In the genomic region with DNA sequence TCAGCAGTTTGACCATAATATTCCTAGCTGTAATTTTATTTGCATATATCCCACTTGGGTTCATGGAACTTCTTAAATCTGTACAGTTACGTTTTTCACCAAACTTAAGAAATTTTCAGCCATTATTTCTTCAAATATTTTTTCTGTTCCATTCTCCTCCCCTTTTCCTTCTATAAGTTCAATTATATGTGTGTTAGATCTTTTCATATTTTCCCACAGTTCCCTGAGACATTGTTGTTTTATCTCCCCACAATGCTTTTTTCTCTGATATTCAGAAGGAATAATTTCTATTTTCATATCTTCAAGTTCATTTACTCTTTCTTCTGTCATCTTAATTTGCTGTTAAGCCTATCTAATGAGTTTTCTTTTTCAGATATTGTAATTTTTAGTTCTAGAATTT, we compare ENCODE assay signal across 18 cellular contexts. TPM values are rescaled to one million over a fixed set of nuclear protein-coding genes. Genes with fewer than 3 reads are reported as not detected.
DNase-seq lines count a peak whose midpoint lies in the region; ATAC-seq, FAIRE-seq and TF ChIP-seq lines count a peak whose summit lies in the region.
"Had no signal": no experiment of that assay in that cellular context is flagged by ENCODE, and none has a peak within 500 bp of the region (broad histone marks: within the 10 kb centered on the region; RNA-seq: fewer than 3 reads in every experiment).

No MANE protein-coding gene starts in this region.

- H3K27ac Mint-ChIP-seq in activated naive CD8-positive, alpha-beta T cell = peak overlapping the region; percentile 64
- no peak overlapping the region for H3K27ac Mint-ChIP-seq in activated naive CD8-positive, alpha-beta T cell treated with anti-CD3 and anti-CD28 coated beads for 36 hours
- peak overlapping the region; percentile 13 for H3K27ac Mint-ChIP-seq in stimulated activated effector memory CD8-positive, alpha-beta T cell treated with anti-CD3 and anti-CD28 coated beads, Interleukin-12 subunit alpha, Interleukin-12 subunit beta, amount 100 ng/mL, for 72 hours
- H3K27ac Mint-ChIP-seq: H9 had no signal

- no peaks in the 10 kb centered on the region for H3K36me3 ChIP-seq in K562 (ENCODE audit: control insufficient read depth, insufficient read depth, low read length)
- no peaks in the 10 kb centered on the region for H3K36me3 ChIP-seq in PC-3 (ENCODE audit: low read depth, low read length)
- H3K36me3 ChIP-seq: BE2C had no signal

- no peak for FAIRE-seq in K562 (lab: Jason Lieb, UNC)
- FAIRE-seq: A204.1, GM12892 had no signal

- H3K27ac ChIP-seq in K562 (ENCODE audit: extremely low read depth, low read depth, low read length) (no peak overlapping the region), PC-3 (ENCODE audit: low read length) (no peak overlapping the region)
- H3K27ac ChIP-seq: C4-2B had no signal

- no peaks in the 10 kb centered on the region for H3F3A ChIP-seq in PC-3 (ENCODE audit: low read length, unreplicated experiment)

- DNase-seq in activated naive CD8-positive, alpha-beta T cell treated with anti-CD3 and anti-CD28 coated beads for 36 hours = no peak
- no peak for DNase-seq in K562 (ENCODE audit: extremely low read depth in 1 of 4, low spot score in 3 of 4)
- no peak for DNase-seq in stimulated activated effector memory CD8-positive, alpha-beta T cell treated with anti-CD3 and anti-CD28 coated beads, Interleukin-12 subunit alpha, Interleukin-12 subunit beta, amount 100 ng/mL, for 72 hours (ENCODE audit: low spot score in 2 of 2)
- no peak for DNase-seq in putamen (ENCODE audit: low spot score)
- DNase-seq in PC-3 = no peak
- DNase-seq in NCI-H1417 treated with DMSO at 0.1 percent for 48 hours (lab: John Stamatoyannopoulos, UW) = no peak
- DNase-seq: BE2C; Caco-2; CD8-positive, alpha-beta memory T cell; DND-41; GDM1; GOT3; H9 had no signal

- no peaks in the 10 kb centered on the region for H3K9me3 ChIP-seq in K562 (replicated peaks; ENCODE audit: control insufficient read depth, insufficient read depth, low read depth, low read length)
- no peaks in the 10 kb centered on the region for H3K9me3 ChIP-seq in PC-3 (ENCODE audit: low read length)
- H3K9me3 ChIP-seq: BE2C had no signal

- no peak for TF ChIP-seq RAD21 in K562 (CRISPR knock-in tag; conservative IDR thresholded peaks at IDR 0.05 in 1 of 2, IDR thresholded peaks at IDR 0.05 in 1 of 2)

- TF ChIP-seq EP300 in K562 (IDR thresholded peaks at IDR 0.05; ENCODE audit: low read length) = no peak

- H3K9me1 ChIP-seq in K562 (ENCODE audit: control insufficient read depth, insufficient read depth, low read length) = no peaks in the 10 kb centered on the region

- H3K27me3 ChIP-seq in K562 (ENCODE audit: control insufficient read depth in 2 of 2, insufficient read depth in 2 of 2, low read length in 2 of 2) = peaks cover 1 to 17% of the 10 kb centered on the region in 2 experiments; a peak in 3 of 5 replicates
- peaks cover 5% of the 10 kb centered on the region; the same call in 1 of the 2 replicates for H3K27me3 ChIP-seq in PC-3 (ENCODE audit: low read length)

- BruUV-seq in K562 (replicated peaks; lab: Mats Ljungman, UMichigan) (no TSS peak), PC-3 (replicated peaks; lab: Mats Ljungman, UMichigan) (no TSS peak)

- H4K20me1 ChIP-seq in K562 (replicated peaks; ENCODE audit: control insufficient read depth, insufficient read depth, low read length) (no peaks in the 10 kb centered on the region), PC-3 (ENCODE audit: low read length) (no peaks in the 10 kb centered on the region)

- no peak for TF ChIP-seq POLR2A in K562 (conservative IDR thresholded peaks at IDR 0.05)

- POLR2A ChIA-PET in K562 (lab: Yijun Ruan, JAX) = no interaction called here
- POLR2A ChIA-PET in PC-3 (lab: Charles Lee; ENCODE audit: unreplicated experiment) = no interaction called here

- no peak overlapping the region for H3K9ac ChIP-seq in K562 (ENCODE audit: insufficient read depth in 1 of 2, low read depth in 2 of 2, low read length in 2 of 2)
- no peak overlapping the region for H3K9ac ChIP-seq in PC-3 (ENCODE audit: low read length)

- in situ Hi-C loops in K562 (cut with MboI) = no loop called here

- no peaks in the 10 kb centered on the region for H3K9me2 ChIP-seq in PC-3 (replicated peaks; ENCODE audit: low read length)

- no peak overlapping the region for H3K4me3 ChIP-seq in K562
- H3K4me3 ChIP-seq in PC-3 (ENCODE audit: low read length) = no peak overlapping the region

- peaks cover 41% of the 10 kb centered on the region for H3K36me3 Mint-ChIP-seq in activated naive CD8-positive, alpha-beta T cell
- peaks cover 82% of the 10 kb centered on the region for H3K36me3 Mint-ChIP-seq in activated naive CD8-positive, alpha-beta T cell treated with anti-CD3 and anti-CD28 coated beads for 36 hours
- H3K36me3 Mint-ChIP-seq in stimulated activated effector memory CD8-positive, alpha-beta T cell treated with anti-CD3 and anti-CD28 coated beads, Interleukin-12 subunit alpha, Interleukin-12 subunit beta, amount 100 ng/mL, for 72 hours = peaks cover 88% of the 10 kb centered on the region

- WGBS in K562 (ENCODE audit: insufficient coverage, low coverage, missing lambda C conversion rate) = 0% methylated on average over 1 of the region's 1 CpG

- H3K4me2 ChIP-seq in K562 (ENCODE audit: insufficient read depth, low read length) = no peak overlapping the region
- H3K4me2 ChIP-seq in PC-3 (ENCODE audit: low read length) = no peak overlapping the region

- peaks cover 53% of the 10 kb centered on the region for H3K4me1 Mint-ChIP-seq in activated naive CD8-positive, alpha-beta T cell (ENCODE audit: low read depth)
- H3K4me1 Mint-ChIP-seq in activated naive CD8-positive, alpha-beta T cell treated with anti-CD3 and anti-CD28 coated beads for 36 hours = peaks cover 37% of the 10 kb centered on the region
- H3K4me1 Mint-ChIP-seq in stimulated activated effector memory CD8-positive, alpha-beta T cell treated with anti-CD3 and anti-CD28 coated beads, Interleukin-12 subunit alpha, Interleukin-12 subunit beta, amount 100 ng/mL, for 72 hours = peaks cover 75% of the 10 kb centered on the region
- H3K4me1 Mint-ChIP-seq: H9 had no signal

- CTCF ChIA-PET in K562 (lab: Yijun Ruan, JAX; ENCODE audit: low intra/inter-chr PET ratio) (no interaction called here), PC-3 (lab: Charles Lee) (no interaction called here)

- H3K79me2 ChIP-seq in K562 (ENCODE audit: control insufficient read depth, insufficient read depth, low read length) = no peaks in the 10 kb centered on the region
- H3K79me2 ChIP-seq in PC-3 (ENCODE audit: low read length) = no peaks in the 10 kb centered on the region

- TF ChIP-seq CTCF in K562 (IDR thresholded peaks at IDR 0.05 in 2 of 3, conservative IDR thresholded peaks at IDR 0.05 in 1 of 3; ENCODE audit: insufficient read depth in 2 of 3, low read depth in 1 of 3, low read length in 3 of 3) (no peak), PC-3 (conservative IDR thresholded peaks at IDR 0.05; ENCODE audit: low read depth, low read length) (no peak)

- no peaks in the 10 kb centered on the region for H3K27me3 Mint-ChIP-seq in activated naive CD8-positive, alpha-beta T cell
- H3K27me3 Mint-ChIP-seq in activated naive CD8-positive, alpha-beta T cell treated with anti-CD3 and anti-CD28 coated beads for 36 hours = no peaks in the 10 kb centered on the region
- H3K27me3 Mint-ChIP-seq: CD8-positive, alpha-beta memory T cell had no signal

- intact Hi-C loops in K562 (cut with micrococcal nuclease) = no loop called here
- intact Hi-C loops in PC-3 (cut with micrococcal nuclease) = no loop called here

- H3K4me1 ChIP-seq in K562 (replicated peaks in 1 of 2; ENCODE audit: control insufficient read depth in 2 of 2, insufficient read depth in 2 of 2, low read length in 2 of 2) (no peaks in the 10 kb centered on the region), PC-3 (ENCODE audit: insufficient read depth, low read length) (no peaks in the 10 kb centered on the region)
- H3K4me1 ChIP-seq: BE2C, Caco-2 had no signal

- no peak for ATAC-seq in K562
- no peak for ATAC-seq in stimulated activated effector memory CD8-positive, alpha-beta T cell treated with anti-CD3 and anti-CD28 coated beads, Interleukin-12 subunit alpha, Interleukin-12 subunit beta, amount 100 ng/mL, for 72 hours
- ATAC-seq in PC-3 = no peak

- peaks cover 7% of the 10 kb centered on the region for H3K9me3 Mint-ChIP-seq in activated naive CD8-positive, alpha-beta T cell (ENCODE audit: low read depth)
- H3K9me3 Mint-ChIP-seq in activated naive CD8-positive, alpha-beta T cell treated with anti-CD3 and anti-CD28 coated beads for 36 hours = peaks cover 20% of the 10 kb centered on the region
- peaks cover 11% of the 10 kb centered on the region for H3K9me3 Mint-ChIP-seq in stimulated activated effector memory CD8-positive, alpha-beta T cell treated with anti-CD3 and anti-CD28 coated beads, Interleukin-12 subunit alpha, Interleukin-12 subunit beta, amount 100 ng/mL, for 72 hours

- H2AFZ ChIP-seq in K562 (ENCODE audit: low read depth, low read length) = no peak overlapping the region
- H2AFZ ChIP-seq in PC-3 (ENCODE audit: low read length) = no peak overlapping the region

- H3K4me3 Mint-ChIP-seq in activated naive CD8-positive, alpha-beta T cell = no peak overlapping the region
- H3K4me3 Mint-ChIP-seq in activated naive CD8-positive, alpha-beta T cell treated with anti-CD3 and anti-CD28 coated beads for 36 hours = no peak overlapping the region
- H3K4me3 Mint-ChIP-seq in stimulated activated effector memory CD8-positive, alpha-beta T cell treated with anti-CD3 and anti-CD28 coated beads, Interleukin-12 subunit alpha, Interleukin-12 subunit beta, amount 100 ng/mL, for 72 hours = no peak overlapping the region
- H3K4me3 Mint-ChIP-seq: CD8-positive, alpha-beta memory T cell; H9 had no signal

RNA-seq across cellular contexts. Expression of gene IKZF3, which starts 26.1 kb away (rescaled TPM):
- 10 to 100 TPM; 43.9 to 44.6 TPM for total RNA-seq in activated naive CD8-positive, alpha-beta T cell treated with anti-CD3 and anti-CD28 coated beads for 36 hours
- 0.74 and 0.79 TPM in 2 replicates for total RNA-seq in K562 (2011; cell fraction: chromatin; rRNA removed; ENCODE audit: low replicate concordance)
- 0.17 and 0.39 TPM in 2 replicates for total RNA-seq in K562 (2011; cell fraction: nucleolus; rRNA removed)
- 0.51 and 0.61 TPM in 2 replicates for total RNA-seq in K562 (2011; cell fraction: nucleoplasm; rRNA removed)
- total RNA-seq in K562 (2014; rRNA removed) = 0.32 and 0.65 TPM in 2 replicates
- 0.62 and 0.89 TPM in 2 replicates for total RNA-seq in K562 (2014; rRNA removed; fragmentation: Illumina TruSeq; extraction: Trizol)
- total RNA-seq in K562 (2015; rRNA removed; fragmentation: Illumina TruSeq; extraction: Trizol) = 0.72 TPM in 2 replicates
- total RNA-seq in K562 (2021) = 1.1 and 1.6 TPM in 2 replicates
- 0.63 TPM in 1 of 2 replicates, not detected in the other for polyA plus RNA-seq in K562 (2011; rRNA removed)
- polyA plus RNA-seq in K562 (2011; cell fraction: cytosol; rRNA removed) = 0.04 and 0.43 TPM in 2 replicates
- polyA plus RNA-seq in K562 (2011; cell fraction: nucleus; rRNA removed) = 0.15 and 0.55 TPM in 2 replicates
- polyA plus RNA-seq in K562 (2012) = 0.18 and 0.36 TPM in 2 replicates
- polyA plus RNA-seq in K562 (2014; fragmentation: Illumina TruSeq; extraction: Trizol) = 0.62 and 0.83 TPM in 2 replicates
- polyA plus RNA-seq in K562 (2014; fragmentation: Nextera tagmentation; extraction: Ambion mirVana) = under 1 TPM; 0.06 to 0.17 TPM
- 0.23 and 0.69 TPM in 2 replicates for polyA plus RNA-seq in K562 (2014; rRNA removed)
- polyA minus RNA-seq in K562 (2011; rRNA and poly(A)+ RNA removed) = 0.09 and 2.9 TPM in 2 replicates
- 2.5 TPM in 1 of 2 replicates, not detected in the other for polyA minus RNA-seq in K562 (2011; cell fraction: cytosol; rRNA and poly(A)+ RNA removed)
- polyA minus RNA-seq in K562 (2011; cell fraction: nucleus; rRNA and poly(A)+ RNA removed) = 0.54 TPM in 1 of 2 replicates, not detected in the other
- under 0.01 TPM in 1 of 2 replicates, not detected in the other for total RNA-seq in PC-3 (2014; rRNA removed)
- total RNA-seq: HT1080 had no signal

RNA-seq across cellular contexts. Expression of gene ZPBP2, which starts 29.9 kb away (rescaled TPM):
- total RNA-seq in activated naive CD8-positive, alpha-beta T cell treated with anti-CD3 and anti-CD28 coated beads for 36 hours = not detected
- total RNA-seq in K562 (2011; cell fraction: chromatin; rRNA removed; ENCODE audit: low replicate concordance) = not detected in 2 replicates
- total RNA-seq in K562 (2011; cell fraction: nucleolus; rRNA removed) = not detected in 2 replicates
- not detected in 2 replicates for total RNA-seq in K562 (2011; cell fraction: nucleoplasm; rRNA removed)
- total RNA-seq in K562 (2014; rRNA removed) (not detected in 2 replicates), K562 (2014; rRNA removed; fragmentation: Illumina TruSeq; extraction: Trizol) (not detected in 2 replicates), K562 (2015; rRNA removed; fragmentation: Illumina TruSeq; extraction: Trizol) (not detected in 2 replicates), K562 (2021) (not detected in 2 replicates), PC-3 (2014; rRNA removed) (not detected in 2 replicates)
- polyA plus RNA-seq in K562 (2011; rRNA removed) (not detected in 2 replicates), K562 (2014; fragmentation: Illumina TruSeq; extraction: Trizol) (not detected in 2 replicates), K562 (2014; fragmentation: Nextera tagmentation; extraction: Ambion mirVana) (not detected), K562 (2014; rRNA removed) (not detected in 2 replicates)
- not detected in 2 replicates for polyA plus RNA-seq in K562 (2011; cell fraction: cytosol; rRNA removed)
- not detected in 2 replicates for polyA plus RNA-seq in K562 (2011; cell fraction: nucleus; rRNA removed)
- not detected in 2 replicates for polyA plus RNA-seq in K562 (2012)
- not detected in 2 replicates for polyA minus RNA-seq in K562 (2011; rRNA and poly(A)+ RNA removed)
- polyA minus RNA-seq in K562 (2011; cell fraction: cytosol; rRNA and poly(A)+ RNA removed) = not detected in 2 replicates
- polyA minus RNA-seq in K562 (2011; cell fraction: nucleus; rRNA and poly(A)+ RNA removed) = not detected in 2 replicates
- total RNA-seq: Caco-2, H9, HT1080 had no signal

Comparison
In these comparisons a context has a peak if more than half of its experiments do, and no peak if none do; other contexts are left out.
1. RNA of gene IKZF3, which starts 26.1 kb away (total RNA-seq): 43.9 to 44.6 TPM in activated naive CD8-positive, alpha-beta T cell treated with anti-CD3 and anti-CD28 coated beads for 36 hours; 0.17 to 1.6 TPM in K562 and under 0.01 TPM in PC-3; every median in the first group is over 10 times any median in the second.